ENCODE assay signal across 1 cellular context in the genomic region with DNA sequence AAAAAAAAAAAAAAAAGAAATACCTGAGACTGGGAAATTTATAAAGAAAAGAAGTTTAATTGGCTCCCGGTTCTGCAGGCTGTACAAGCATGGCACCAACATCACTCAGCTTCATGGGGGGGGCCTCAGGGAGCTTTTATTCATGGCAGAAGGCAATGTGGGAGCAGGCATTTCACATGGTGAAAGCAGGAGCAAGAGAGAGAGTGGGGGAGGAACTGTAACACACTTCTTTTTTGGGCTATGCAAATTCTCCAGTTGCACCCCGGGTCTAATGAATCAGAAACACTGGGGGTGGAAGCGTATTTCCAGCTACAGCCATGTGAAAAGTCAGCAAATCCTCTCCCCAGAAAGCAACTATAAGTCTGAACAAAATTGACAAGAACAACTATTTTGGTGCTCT.
TF ChIP-seq lines count a peak whose summit lies in the region.

No MANE protein-coding gene starts in this region.

TF ChIP-seq in SK-N-SH, 30 proteins besides CTCF, POLR2A, EP300 and RAD21 (continued from another document):
- TF ChIP-seq, protein P1, sequence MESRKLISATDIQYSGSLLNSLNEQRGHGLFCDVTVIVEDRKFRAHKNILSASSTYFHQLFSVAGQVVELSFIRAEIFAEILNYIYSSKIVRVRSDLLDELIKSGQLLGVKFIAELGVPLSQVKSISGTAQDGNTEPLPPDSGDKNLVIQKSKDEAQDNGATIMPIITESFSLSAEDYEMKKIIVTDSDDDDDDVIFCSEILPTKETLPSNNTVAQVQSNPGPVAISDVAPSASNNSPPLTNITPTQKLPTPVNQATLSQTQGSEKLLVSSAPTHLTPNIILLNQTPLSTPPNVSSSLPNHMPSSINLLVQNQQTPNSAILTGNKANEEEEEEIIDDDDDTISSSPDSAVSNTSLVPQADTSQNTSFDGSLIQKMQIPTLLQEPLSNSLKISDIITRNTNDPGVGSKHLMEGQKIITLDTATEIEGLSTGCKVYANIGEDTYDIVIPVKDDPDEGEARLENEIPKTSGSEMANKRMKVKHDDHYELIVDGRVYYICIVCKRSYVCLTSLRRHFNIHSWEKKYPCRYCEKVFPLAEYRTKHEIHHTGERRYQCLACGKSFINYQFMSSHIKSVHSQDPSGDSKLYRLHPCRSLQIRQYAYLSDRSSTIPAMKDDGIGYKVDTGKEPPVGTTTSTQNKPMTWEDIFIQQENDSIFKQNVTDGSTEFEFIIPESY (IDR thresholded peaks at IDR 0.05; ENCODE audit: borderline replicate concordance, low read depth), result no peak
- TF ChIP-seq RFX5 (IDR thresholded peaks at IDR 0.05; ENCODE audit: low read length), result no peak
- TF ChIP-seq JUND (IDR thresholded peaks at IDR 0.05), result no peak
- TF ChIP-seq SMC3 (IDR thresholded peaks at IDR 0.05; ENCODE audit: low read depth, low read length), result no peak
- no peak for TF ChIP-seq CHD2 (IDR thresholded peaks at IDR 0.05; ENCODE audit: low read length, partially characterized antibody)
